Comparison of ENCODE assay signal across 8 cellular contexts in the genomic region with DNA sequence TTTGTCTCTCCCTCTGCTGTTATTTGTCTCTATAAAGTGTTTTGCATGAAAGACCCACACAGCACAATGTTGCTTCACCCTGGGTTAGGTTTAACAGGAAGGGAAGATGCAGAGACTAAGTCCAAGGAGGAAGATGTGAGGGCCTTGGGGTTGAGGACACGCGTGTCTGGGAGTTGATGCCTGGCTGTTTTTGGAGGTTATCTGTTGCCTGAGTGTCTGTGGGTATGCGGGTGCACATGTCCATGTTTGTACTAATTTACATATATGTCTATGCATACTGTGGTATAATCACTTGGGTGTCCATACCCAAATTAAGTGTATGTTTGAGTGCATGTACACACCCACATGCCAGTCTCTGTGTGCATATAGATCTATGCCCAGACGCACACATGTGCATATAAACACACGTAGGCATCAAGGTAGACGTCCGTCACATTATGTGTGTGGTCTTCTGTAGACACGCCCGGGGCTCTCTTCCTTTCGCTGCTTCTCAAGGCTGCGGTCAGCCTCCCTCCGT. TPM values are rescaled to one million over a fixed set of nuclear protein-coding genes. Genes with fewer than 3 reads are reported as not detected.
DNase-seq lines count a peak whose midpoint lies in the region; ATAC-seq and TF ChIP-seq lines count a peak whose summit lies in the region.

No MANE protein-coding gene starts in this region.

- no peak for DNase-seq in endodermal cell
- DNase-seq in ovary: no peak
- DNase-seq in C1 segment of cervical spinal cord (lab: John Stamatoyannopoulos, UW): no peak
- no peak for DNase-seq in SIG-M5 (lab: John Stamatoyannopoulos, UW)
- no peak for DNase-seq in GDM1 (lab: John Stamatoyannopoulos, UW)
- no peak for DNase-seq in NOMO-1 (lab: John Stamatoyannopoulos, UW; ENCODE audit: unreplicated experiment in 2 of 2)

- H3K4me1 ChIP-seq in OCI-LY3 (ENCODE audit: low read length) (peaks cover 19% of the 10 kb centered on the region), endodermal cell (ENCODE audit: control insufficient read depth, insufficient read depth, low read length) (no peaks in the 10 kb centered on the region), ovary (ENCODE audit: insufficient read depth) (peaks cover 8% of the 10 kb centered on the region)

- no peak overlapping the region for H3K27ac Mint-ChIP-seq in endodermal cell

- H3K9me3 Mint-ChIP-seq in endodermal cell: no peaks in the 10 kb centered on the region

- no peak for TF ChIP-seq CTCF in OCI-LY3 (IDR thresholded peaks at IDR 0.05; ENCODE audit: low read depth, low read length)
- TF ChIP-seq CTCF in endodermal cell (conservative IDR thresholded peaks at IDR 0.05): no peak
- TF ChIP-seq CTCF in ovary (IDR thresholded peaks at IDR 0.05): no peak

- TF ChIP-seq POLR2A in ovary (IDR thresholded peaks at IDR 0.05): no peak

- H3K9ac ChIP-seq in OCI-LY3 (ENCODE audit: low read length) (peak overlapping the region; percentile 56), endodermal cell (ENCODE audit: extremely low read depth, low read length, poor library complexity, severe bottlenecking) (no peak overlapping the region)

- H3K79me2 ChIP-seq in OCI-LY3 (ENCODE audit: low read length): no peaks in the 10 kb centered on the region

- peak; percentile 7 for ATAC-seq in GM19452 (IDR thresholded peaks at IDR 0.05; ENCODE audit: unreplicated experiment)

- no peaks in the 10 kb centered on the region for H3K9me3 ChIP-seq in OCI-LY3 (ENCODE audit: insufficient read depth, low read length)
- H3K9me3 ChIP-seq in endodermal cell (ENCODE audit: control insufficient read depth, low read length): no peaks in the 10 kb centered on the region
- no peaks in the 10 kb centered on the region for H3K9me3 ChIP-seq in ovary

- H3K27me3 Mint-ChIP-seq in endodermal cell (ENCODE audit: insufficient read depth): peaks cover 49% of the 10 kb centered on the region

- intact Hi-C loops in ovary (cut with DNase I): loop anchor here in 3 of 4 donors (2.0 to 10.0 kb wide), 4 partner anchors 89 to 379 kb away; partner anchors contain the start of gene PAFAH2 (in 1 of the 3)

- H3K27me3 ChIP-seq in OCI-LY3 (ENCODE audit: low read depth, low read length) (peaks cover 61% of the 10 kb centered on the region), endodermal cell (ENCODE audit: control insufficient read depth, insufficient read depth, low read length, poor library complexity, severe bottlenecking) (peaks cover 73% of the 10 kb centered on the region), ovary (no peaks in the 10 kb centered on the region)

- H3K36me3 Mint-ChIP-seq in endodermal cell (ENCODE audit: low read depth): no peaks in the 10 kb centered on the region

- H3K27ac ChIP-seq in OCI-LY3 (ENCODE audit: low read length): no peak overlapping the region
- no peak overlapping the region for H3K27ac ChIP-seq in endodermal cell (ENCODE audit: low read depth, low read length)
- H3K27ac ChIP-seq in ovary: peak overlapping the region; percentile 60 to 81

- peaks cover 4% of the 10 kb centered on the region for H3K4me1 Mint-ChIP-seq in endodermal cell

- H3K36me3 ChIP-seq in OCI-LY3 (replicated peaks; ENCODE audit: low read depth, low read length) (no peaks in the 10 kb centered on the region), endodermal cell (ENCODE audit: control insufficient read depth, insufficient read depth, low read length) (no peaks in the 10 kb centered on the region), ovary (no peaks in the 10 kb centered on the region)

- no peaks in the 10 kb centered on the region for H4K20me1 ChIP-seq in OCI-LY3 (ENCODE audit: insufficient read depth, low read length)

- TF ChIP-seq EP300 in ovary (IDR thresholded peaks at IDR 0.05): no peak

- peak overlapping the region; percentile 77 for H3K4me2 ChIP-seq in OCI-LY3 (ENCODE audit: low read length)

- peak overlapping the region; percentile 55 for H3K4me3 Mint-ChIP-seq in endodermal cell

- peak overlapping the region; percentile 75 for H3K4me3 ChIP-seq in OCI-LY3 (ENCODE audit: low read length)
- H3K4me3 ChIP-seq in endodermal cell (ENCODE audit: low read length): peak overlapping the region; percentile 75
- H3K4me3 ChIP-seq in ovary: peak overlapping the region; percentile 59

- 24 to 30% methylated on average over 4 to 11 of the region's 12 CpGs for WGBS in endodermal cell (ENCODE audit: insufficient coverage in 1 of 2, insufficient read length in 1 of 2), 2 experiments
- 7 to 12% (median 9%) methylated on average over 12 of the region's 12 CpGs for WGBS in ovary, 3 donors

- H2AFZ ChIP-seq in OCI-LY3 (ENCODE audit: low read depth, low read length): peak overlapping the region; percentile 64; the same call in 1 of the 2 replicates

RNA-seq across cellular contexts. Expression of gene MAN1C1, which starts 1.0 kb away (rescaled TPM):
- total RNA-seq in endodermal cell (1 to 10 TPM; 2.2 to 4.3 TPM), ovary (10 to 100 TPM; 18.0 to 59.2 (median 41.0) TPM)
- 8.0 TPM for polyA plus RNA-seq in endodermal cell (2013, experiment 1 of 2)
- polyA plus RNA-seq in endodermal cell (2013, experiment 2 of 2): 6.9 TPM
- polyA plus RNA-seq in ovary: 10 to 100 TPM; 25.0 to 28.2 TPM

Comparison
In these comparisons a context has a peak if more than half of its experiments do, and no peak if none do; other contexts are left out.
1. H3K27ac ChIP-seq: peak in ovary (2 of 2); none in OCI-LY3 (single experiment) and endodermal cell (single experiment).
2. Peak in every context shown above with its lines, with median percentiles within 50 percentile points of each other: H3K4me3 ChIP-seq.